In genomic region chrX:63283331-63283730, GRCh38 we compare ENCODE assay signal across 13 cellular contexts.
DNase-seq lines count a peak whose midpoint lies in the region; ATAC-seq and TF ChIP-seq lines count a peak whose summit lies in the region.
"Had no signal": no experiment of that assay in that cellular context is flagged by ENCODE, and none has a peak within 500 bp of the region (broad histone marks: within the 10 kb centered on the region; RNA-seq: fewer than 3 reads in every experiment).

No MANE protein-coding gene starts in this region.

- H3K4me1 ChIP-seq in upper lobe of right lung (peaks cover 3% of the 10 kb centered on the region), left lung (no peaks in the 10 kb centered on the region)
- H3K4me1 ChIP-seq: Caco-2 had no signal

- in situ Hi-C loops in KBM-7 (cut with MboI; ENCODE audit: low pct_unique_long_range_greater_than_20kb, low sequenced_read_pairs), result no loop called here

- H3K27ac ChIP-seq in C4-2B, result peak overlapping the region; percentile 67
- peak overlapping the region; percentile 8 for H3K27ac ChIP-seq in upper lobe of right lung
- no peak overlapping the region for H3K27ac ChIP-seq in left lung

- H3K36me3 ChIP-seq in upper lobe of right lung, result no peaks in the 10 kb centered on the region
- no peaks in the 10 kb centered on the region for H3K36me3 ChIP-seq in left lung

- no peak for TF ChIP-seq CTCF in C4-2B (conservative IDR thresholded peaks at IDR 0.05)
- TF ChIP-seq CTCF in upper lobe of right lung (IDR thresholded peaks at IDR 0.05), result no peak
- TF ChIP-seq CTCF in left lung (IDR thresholded peaks at IDR 0.05), result no peak

- intact Hi-C loops in upper lobe of right lung (cut with DNase I), result no loop called here
- intact Hi-C loops in left lung (cut with DNase I), result no loop called here

- peak; percentile 14 for ATAC-seq in upper lobe of right lung
- no peak for ATAC-seq in left lung
- ATAC-seq: HCT116, K562 had no signal

- H3K4me3 ChIP-seq in upper lobe of right lung (no peak overlapping the region), left lung (no peak overlapping the region)
- H3K4me3 ChIP-seq: K562 had no signal

- no peaks in the 10 kb centered on the region for H3K27me3 ChIP-seq in upper lobe of right lung
- H3K27me3 ChIP-seq in left lung, result no peaks in the 10 kb centered on the region

- H3K9me3 ChIP-seq in upper lobe of right lung (no peaks in the 10 kb centered on the region), left lung (no peaks in the 10 kb centered on the region)
- H3K9me3 ChIP-seq: Caco-2 had no signal

- DNase-seq in KBM-7, result peak; percentile 83
- DNase-seq in fibroblast of gingiva (ENCODE audit: low read depth), result peak; percentile 0
- no peak for DNase-seq in upper lobe of right lung
- no peak for DNase-seq in OCI-M1 (lab: John Stamatoyannopoulos, UW)
- no peak for DNase-seq in left lung
- no peak for DNase-seq in midbrain (lab: John Stamatoyannopoulos, UW)
- DNase-seq: ACHN; Caco-2; CD8-positive, alpha-beta memory T cell; DMS53 had no signal

Comparison
In these comparisons a context has a peak if more than half of its experiments do, and no peak if none do; other contexts are left out.
1. H3K27ac ChIP-seq: peak in C4-2B (single experiment) and upper lobe of right lung (single experiment); none in left lung (0 of 2).
2. DNase-seq: peak in KBM-7 (single experiment) and fibroblast of gingiva (single experiment); none in upper lobe of right lung (single experiment), OCI-M1 (single experiment), left lung (0 of 2) and midbrain (single experiment).